Comparison of ENCODE assay signal across 23 cellular contexts in genomic region chr13:106275441-106276032, GRCh38.
"Had no signal": no experiment of that assay in that cellular context is flagged by ENCODE, and none has a peak within 500 bp of the region (broad histone marks: within the 10 kb centered on the region; RNA-seq: fewer than 3 reads in every experiment).

No MANE protein-coding gene starts in this region.

- H3K36me3 Mint-ChIP-seq: activated naive CD8-positive, alpha-beta T cell; naive thymus-derived CD8-positive, alpha-beta T cell; stimulated activated effector memory CD8-positive, alpha-beta T cell treated with anti-CD3 and anti-CD28 coated beads, Interleukin-12 subunit alpha, Interleukin-12 subunit beta, amount 100 ng/mL, for 72 hours had no signal

- H3K4me1 Mint-ChIP-seq: activated B cell treated with CpG ODN at 0.5 μM for 24 hours; activated CD4-positive, alpha-beta T cell treated with anti-CD3 and anti-CD28 coated beads for 36 hours; naive thymus-derived CD8-positive, alpha-beta T cell; stimulated activated effector memory CD8-positive, alpha-beta T cell treated with anti-CD3 and anti-CD28 coated beads, Interleukin-12 subunit alpha, Interleukin-12 subunit beta, amount 100 ng/mL, for 72 hours; stimulated activated naive CD8-positive, alpha-beta T cell treated with anti-CD3 and anti-CD28 coated beads, Interleukin-15, amount 100 ng/mL, for 72 hours had no signal

- H3K4me3 ChIP-seq: breast epithelium, colonic mucosa, esophagus squamous epithelium, lung, pancreas, psoas muscle, skin epidermis, tibial artery had no signal

- DNase-seq: activated B cell treated with CpG ODN at 0.5 μM for 24 hours; activated CD4-positive, alpha-beta T cell treated with anti-CD3 and anti-CD28 coated beads for 36 hours; activated CD4-positive, alpha-beta T cell treated with anti-CD3 and anti-CD28 coated beads, Interleukin-2, amount 50 U/mL, for 4 hours; activated CD8-positive, alpha-beta memory T cell treated with anti-CD3 and anti-CD28 coated beads, Interleukin-2, amount 50 U/mL, for 48 hours; activated naive CD4-positive, alpha-beta T cell; activated T-cell treated with anti-CD3 and anti-CD28 coated beads, Interleukin-2, amount 50 U/mL, for 4 hours; colonic mucosa; esophagus squamous epithelium; naive thymus-derived CD8-positive, alpha-beta T cell; pancreas; psoas muscle; right cardiac atrium; stimulated activated CD4-positive, alpha-beta T cell treated with anti-CD3 and anti-CD28 coated beads, Interleukin-2, amount 100 ng/mL, for 24 hours; stimulated activated naive CD8-positive, alpha-beta T cell treated with anti-CD3 and anti-CD28 coated beads, Interleukin-15, amount 100 ng/mL, for 72 hours; T1000; tibial artery had no signal

- H3K27me3 Mint-ChIP-seq: activated B cell treated with CpG ODN at 0.5 μM for 24 hours; activated naive CD8-positive, alpha-beta T cell; stimulated activated naive CD8-positive, alpha-beta T cell treated with anti-CD3 and anti-CD28 coated beads, Interleukin-15, amount 100 ng/mL, for 72 hours had no signal

- H3K27ac Mint-ChIP-seq: activated B cell treated with CpG ODN at 0.5 μM for 24 hours; activated CD4-positive, alpha-beta T cell treated with anti-CD3 and anti-CD28 coated beads for 36 hours; activated naive CD8-positive, alpha-beta T cell; activated T-helper 2 cell treated with anti-CD3 and anti-CD28 coated beads, Interferon-gamma antibody, Interleukin-2, Interleukin-4, amounts not matched to agents 10 μg/mL and 5 μg/mL and 100 μg/mL, durations not matched to agents 14 hours and 24 hours and 36 hours; naive thymus-derived CD8-positive, alpha-beta T cell; stimulated activated effector memory CD8-positive, alpha-beta T cell treated with anti-CD3 and anti-CD28 coated beads, Interleukin-12 subunit alpha, Interleukin-12 subunit beta, amount 100 ng/mL, for 72 hours; stimulated activated naive CD8-positive, alpha-beta T cell treated with anti-CD3 and anti-CD28 coated beads, Interleukin-15, amount 100 ng/mL, for 72 hours; T-helper 1 cell treated with Interleukin-12 subunit alpha and Interleukin-12 subunit beta and Interleukin-4 antibody, amounts not matched to agents 30 μg/mL and 1 μg/mL, for 36 hours had no signal

- H3K4me3 Mint-ChIP-seq: activated B cell treated with CpG ODN at 0.5 μM for 24 hours; activated CD4-positive, alpha-beta T cell treated with anti-CD3 and anti-CD28 coated beads for 36 hours; activated naive CD8-positive, alpha-beta T cell; activated T-cell treated with anti-CD3 and anti-CD28 coated beads, Interleukin-2, amount 50 U/mL, for 4 hours; naive thymus-derived CD8-positive, alpha-beta T cell; stimulated activated effector memory CD8-positive, alpha-beta T cell treated with anti-CD3 and anti-CD28 coated beads, Interleukin-12 subunit alpha, Interleukin-12 subunit beta, amount 100 ng/mL, for 72 hours; stimulated activated naive CD8-positive, alpha-beta T cell treated with anti-CD3 and anti-CD28 coated beads, Interleukin-15, amount 100 ng/mL, for 72 hours; T-helper 1 cell treated with Interleukin-12 subunit alpha and Interleukin-12 subunit beta and Interleukin-4 antibody, amounts not matched to agents 30 μg/mL and 1 μg/mL, for 36 hours had no signal

- H3K9me3 Mint-ChIP-seq: activated B cell treated with CpG ODN at 0.5 μM for 24 hours; activated T-cell treated with anti-CD3 and anti-CD28 coated beads, Interleukin-2, amount 50 U/mL, for 4 hours; activated T-helper 2 cell treated with anti-CD3 and anti-CD28 coated beads, Interferon-gamma antibody, Interleukin-2, Interleukin-4, amounts not matched to agents 10 μg/mL and 5 μg/mL and 100 μg/mL, durations not matched to agents 14 hours and 24 hours and 36 hours; stimulated activated effector memory CD8-positive, alpha-beta T cell treated with anti-CD3 and anti-CD28 coated beads, Interleukin-12 subunit alpha, Interleukin-12 subunit beta, amount 100 ng/mL, for 72 hours; stimulated activated naive CD8-positive, alpha-beta T cell treated with anti-CD3 and anti-CD28 coated beads, Interleukin-15, amount 100 ng/mL, for 72 hours; T-helper 1 cell treated with Interleukin-12 subunit alpha and Interleukin-12 subunit beta and Interleukin-4 antibody, amounts not matched to agents 30 μg/mL and 1 μg/mL, for 36 hours had no signal
